ENCODE assay signal across 1 cellular context in the genomic region with DNA sequence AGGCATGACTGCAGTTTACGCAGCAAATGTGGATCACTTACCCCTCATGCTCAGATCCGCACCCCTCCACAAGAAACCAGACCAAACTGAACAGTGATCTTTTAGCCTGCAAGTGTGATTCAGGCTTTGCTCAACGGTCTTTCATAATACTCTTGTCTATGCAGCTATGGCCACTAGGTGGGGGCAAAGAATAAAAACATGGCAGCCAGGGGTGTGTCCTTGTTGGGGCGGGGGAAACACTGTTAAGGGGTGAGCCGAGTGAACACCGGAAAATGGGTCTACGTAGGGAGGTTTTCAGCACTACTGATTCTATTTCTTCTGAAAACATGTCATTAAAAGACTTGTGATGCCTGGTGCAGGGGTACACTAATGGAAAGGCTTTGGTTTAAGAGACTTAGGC.
TF ChIP-seq lines count a peak whose summit lies in the region.

No MANE protein-coding gene starts in this region.

TF ChIP-seq in HepG2, 621 proteins besides CTCF, POLR2A, EP300 and RAD21 (continued from another document and continues in another):
- no peak for TF ChIP-seq ZNF280B (CRISPR knock-in tag; IDR thresholded peaks at IDR 0.05; ENCODE audit: borderline replicate concordance)
- TF ChIP-seq ATF1 (CRISPR knock-in tag; IDR thresholded peaks at IDR 0.05): no peak
- no peak for TF ChIP-seq PCBP1 (IDR thresholded peaks at IDR 0.05; ENCODE audit: borderline replicate concordance, low read depth, low read length)
- no peak for TF ChIP-seq KDM5B (CRISPR knock-in tag; IDR thresholded peaks at IDR 0.05; ENCODE audit: borderline replicate concordance)
- no peak for TF ChIP-seq KDM5A (IDR thresholded peaks at IDR 0.05; ENCODE audit: borderline replicate concordance, low read length)
- TF ChIP-seq HBP1 (CRISPR knock-in tag; IDR thresholded peaks at IDR 0.05; ENCODE audit: low read depth): no peak
- TF ChIP-seq ZNF383 (CRISPR knock-in tag; IDR thresholded peaks at IDR 0.05; ENCODE audit: borderline replicate concordance): no peak
- no peak for TF ChIP-seq ZNF441 (CRISPR knock-in tag; IDR thresholded peaks at IDR 0.05; ENCODE audit: borderline replicate concordance)
- TF ChIP-seq ZBTB26 (CRISPR knock-in tag; IDR thresholded peaks at IDR 0.05; ENCODE audit: borderline replicate concordance): no peak
- TF ChIP-seq POGZ (CRISPR knock-in tag; IDR thresholded peaks at IDR 0.05): 0 out of 2 replicates have a peak, but pooled peaks have one; percentile 31
- TF ChIP-seq HNRNPL (IDR thresholded peaks at IDR 0.05; ENCODE audit: low read depth, low read length): no peak
- TF ChIP-seq MBNL3 (CRISPR knock-in tag; conservative IDR thresholded peaks at IDR 0.05): no peak
- no peak for TF ChIP-seq ELF3 (CRISPR knock-in tag; IDR thresholded peaks at IDR 0.05)
- TF ChIP-seq GMEB1 (CRISPR knock-in tag; IDR thresholded peaks at IDR 0.05; ENCODE audit: borderline replicate concordance): no peak
- no peak for TF ChIP-seq ZSCAN30 (CRISPR knock-in tag; IDR thresholded peaks at IDR 0.05)
- no peak for TF ChIP-seq KDM3A (CRISPR knock-in tag; IDR thresholded peaks at IDR 0.05; ENCODE audit: low read depth)
- peak; percentile 61 for TF ChIP-seq STAG1 (CRISPR knock-in tag; IDR thresholded peaks at IDR 0.05)
- TF ChIP-seq, protein P1, sequence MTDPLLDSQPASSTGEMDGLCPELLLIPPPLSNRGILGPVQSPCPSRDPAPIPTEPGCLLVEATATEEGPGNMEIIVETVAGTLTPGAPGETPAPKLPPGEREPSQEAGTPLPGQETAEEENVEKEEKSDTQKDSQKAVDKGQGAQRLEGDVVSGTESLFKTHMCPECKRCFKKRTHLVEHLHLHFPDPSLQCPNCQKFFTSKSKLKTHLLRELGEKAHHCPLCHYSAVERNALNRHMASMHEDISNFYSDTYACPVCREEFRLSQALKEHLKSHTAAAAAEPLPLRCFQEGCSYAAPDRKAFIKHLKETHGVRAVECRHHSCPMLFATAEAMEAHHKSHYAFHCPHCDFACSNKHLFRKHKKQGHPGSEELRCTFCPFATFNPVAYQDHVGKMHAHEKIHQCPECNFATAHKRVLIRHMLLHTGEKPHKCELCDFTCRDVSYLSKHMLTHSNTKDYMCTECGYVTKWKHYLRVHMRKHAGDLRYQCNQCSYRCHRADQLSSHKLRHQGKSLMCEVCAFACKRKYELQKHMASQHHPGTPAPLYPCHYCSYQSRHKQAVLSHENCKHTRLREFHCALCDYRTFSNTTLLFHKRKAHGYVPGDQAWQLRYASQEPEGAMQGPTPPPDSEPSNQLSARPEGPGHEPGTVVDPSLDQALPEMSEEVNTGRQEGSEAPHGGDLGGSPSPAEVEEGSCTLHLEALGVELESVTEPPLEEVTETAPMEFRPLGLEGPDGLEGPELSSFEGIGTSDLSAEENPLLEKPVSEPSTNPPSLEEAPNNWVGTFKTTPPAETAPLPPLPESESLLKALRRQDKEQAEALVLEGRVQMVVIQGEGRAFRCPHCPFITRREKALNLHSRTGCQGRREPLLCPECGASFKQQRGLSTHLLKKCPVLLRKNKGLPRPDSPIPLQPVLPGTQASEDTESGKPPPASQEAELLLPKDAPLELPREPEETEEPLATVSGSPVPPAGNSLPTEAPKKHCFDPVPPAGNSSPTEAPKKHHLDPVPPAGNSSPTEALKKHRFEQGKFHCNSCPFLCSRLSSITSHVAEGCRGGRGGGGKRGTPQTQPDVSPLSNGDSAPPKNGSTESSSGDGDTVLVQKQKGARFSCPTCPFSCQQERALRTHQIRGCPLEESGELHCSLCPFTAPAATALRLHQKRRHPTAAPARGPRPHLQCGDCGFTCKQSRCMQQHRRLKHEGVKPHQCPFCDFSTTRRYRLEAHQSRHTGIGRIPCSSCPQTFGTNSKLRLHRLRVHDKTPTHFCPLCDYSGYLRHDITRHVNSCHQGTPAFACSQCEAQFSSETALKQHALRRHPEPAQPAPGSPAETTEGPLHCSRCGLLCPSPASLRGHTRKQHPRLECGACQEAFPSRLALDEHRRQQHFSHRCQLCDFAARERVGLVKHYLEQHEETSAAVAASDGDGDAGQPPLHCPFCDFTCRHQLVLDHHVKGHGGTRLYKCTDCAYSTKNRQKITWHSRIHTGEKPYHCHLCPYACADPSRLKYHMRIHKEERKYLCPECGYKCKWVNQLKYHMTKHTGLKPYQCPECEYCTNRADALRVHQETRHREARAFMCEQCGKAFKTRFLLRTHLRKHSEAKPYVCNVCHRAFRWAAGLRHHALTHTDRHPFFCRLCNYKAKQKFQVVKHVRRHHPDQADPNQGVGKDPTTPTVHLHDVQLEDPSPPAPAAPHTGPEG (CRISPR knock-in tag; IDR thresholded peaks at IDR 0.05): no peak
- peak; percentile 26 for TF ChIP-seq XRCC5 (optimal IDR thresholded peaks at IDR 0.05; ENCODE audit: low read length)
- no peak for TF ChIP-seq ZNF207 (IDR thresholded peaks at IDR 0.05; ENCODE audit: borderline replicate concordance)
- no peak for TF ChIP-seq ATM (IDR thresholded peaks at IDR 0.05; ENCODE audit: borderline replicate concordance)
- no peak for TF ChIP-seq PHF20 (CRISPR knock-in tag; IDR thresholded peaks at IDR 0.05)
- no peak for TF ChIP-seq NONO (IDR thresholded peaks at IDR 0.05)
- TF ChIP-seq NONO (CRISPR knock-in tag; conservative IDR thresholded peaks at IDR 0.05): no peak
- no peak for TF ChIP-seq MXD4 (CRISPR knock-in tag; IDR thresholded peaks at IDR 0.05)
- TF ChIP-seq ZBTB1 (CRISPR knock-in tag; IDR thresholded peaks at IDR 0.05; ENCODE audit: borderline replicate concordance): no peak
- TF ChIP-seq EEA1 (CRISPR knock-in tag; IDR thresholded peaks at IDR 0.05; ENCODE audit: borderline replicate concordance): no peak
- no peak for TF ChIP-seq HDAC6 (IDR thresholded peaks at IDR 0.05; ENCODE audit: low read depth, low read length)
- no peak for TF ChIP-seq ZNF318 (CRISPR knock-in tag; IDR thresholded peaks at IDR 0.05)
- TF ChIP-seq, protein P2, sequence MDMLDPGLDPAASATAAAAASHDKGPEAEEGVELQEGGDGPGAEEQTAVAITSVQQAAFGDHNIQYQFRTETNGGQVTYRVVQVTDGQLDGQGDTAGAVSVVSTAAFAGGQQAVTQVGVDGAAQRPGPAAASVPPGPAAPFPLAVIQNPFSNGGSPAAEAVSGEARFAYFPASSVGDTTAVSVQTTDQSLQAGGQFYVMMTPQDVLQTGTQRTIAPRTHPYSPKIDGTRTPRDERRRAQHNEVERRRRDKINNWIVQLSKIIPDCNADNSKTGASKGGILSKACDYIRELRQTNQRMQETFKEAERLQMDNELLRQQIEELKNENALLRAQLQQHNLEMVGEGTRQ (IDR thresholded peaks at IDR 0.05; ENCODE audit: low read depth, low read length): no peak
- TF ChIP-seq, protein P2 (CRISPR knock-in tag; IDR thresholded peaks at IDR 0.05; ENCODE audit: borderline replicate concordance): no peak
- no peak for TF ChIP-seq PAWR (CRISPR knock-in tag; IDR thresholded peaks at IDR 0.05; ENCODE audit: borderline replicate concordance)
- TF ChIP-seq THAP8 (CRISPR knock-in tag; IDR thresholded peaks at IDR 0.05; ENCODE audit: borderline replicate concordance): no peak
